ENCODE assay signal across 10 cellular contexts in the genomic region with DNA sequence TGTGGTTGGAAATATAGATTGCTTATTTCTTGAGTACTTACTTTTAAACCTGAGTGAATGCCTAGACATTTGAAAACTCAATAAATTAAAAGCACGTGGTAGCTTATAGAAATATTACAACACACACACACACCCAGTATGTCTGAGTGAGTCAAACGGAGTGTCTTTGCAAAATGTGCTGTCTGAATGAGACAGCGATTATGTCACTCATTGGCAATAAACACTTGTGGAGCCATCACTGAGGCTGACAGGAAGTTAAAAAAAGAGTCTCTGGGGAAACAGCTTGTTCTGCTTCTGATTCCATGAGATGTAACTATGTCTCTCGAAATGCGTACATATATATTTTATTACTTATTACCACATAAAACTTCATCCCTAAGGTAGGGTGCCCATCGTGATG. TPM values are rescaled to one million over a fixed set of nuclear protein-coding genes. Genes with fewer than 3 reads are reported as not detected.
DNase-seq lines count a peak whose midpoint lies in the region; ATAC-seq and TF ChIP-seq lines count a peak whose summit lies in the region.
"Had no signal": no experiment of that assay in that cellular context is flagged by ENCODE, and none has a peak within 500 bp of the region (broad histone marks: within the 10 kb centered on the region; RNA-seq: fewer than 3 reads in every experiment).

No MANE protein-coding gene starts in this region.

- H2BK120ac ChIP-seq in mesenchymal stem cell (ENCODE audit: low read depth, low read length) = no peak overlapping the region

- CTCF ChIA-PET in Caco-2 (lab: Charles Lee) = no interaction called here

- no peak overlapping the region for H3K14ac ChIP-seq in mesenchymal stem cell (ENCODE audit: low read length in 2 of 2)

- H2BK12ac ChIP-seq in mesenchymal stem cell (ENCODE audit: low read length in 2 of 2) = no peak overlapping the region

- ATAC-seq in HG03432 (IDR thresholded peaks at IDR 0.05; ENCODE audit: unreplicated experiment) (peak; percentile 57), GM19324 (IDR thresholded peaks at IDR 0.05; ENCODE audit: low FRiP score, unreplicated experiment) (no peak), HG03571 (IDR thresholded peaks at IDR 0.05; ENCODE audit: unreplicated experiment) (no peak)
- ATAC-seq: Panc1 had no signal

- H3K79me1 ChIP-seq in mesenchymal stem cell (replicated peaks; ENCODE audit: low read length, poor library complexity, severe bottlenecking) = no peaks in the 10 kb centered on the region

- no peaks in the 10 kb centered on the region for H3K36me3 ChIP-seq in mesenchymal stem cell (ENCODE audit: control insufficient read depth in 1 of 2, insufficient read depth in 2 of 2, low read depth in 1 of 2, low read length in 2 of 2)
- H3K36me3 ChIP-seq in Caco-2 (ENCODE audit: control insufficient read depth, insufficient read depth, low read length) = no peaks in the 10 kb centered on the region

- no peaks in the 10 kb centered on the region for H3K9me3 ChIP-seq in mesenchymal stem cell (ENCODE audit: control insufficient read depth, low read length)
- no peaks in the 10 kb centered on the region for H3K9me3 ChIP-seq in Caco-2

- no peak overlapping the region for H4K8ac ChIP-seq in mesenchymal stem cell (ENCODE audit: low read length)

- DNase-seq in Ammon's horn (ENCODE audit: low spot score) (peak; percentile 8), astrocyte of the spinal cord (ENCODE audit: low read depth, low spot score) (peak; percentile 39), mesenchymal stem cell (peak; percentile 64), NCI-H128 (lab: John Stamatoyannopoulos, UW; ENCODE audit: unreplicated experiment) (no peak), Caco-2 (no peak)
- DNase-seq: activated gamma-delta T cell treated with Interleukin-2 at 50 U/mL for 16 hours had no signal

- H3K27me3 ChIP-seq in mesenchymal stem cell (ENCODE audit: control insufficient read depth in 1 of 2, insufficient read depth in 1 of 2, low read length in 2 of 2) = no peaks in the 10 kb centered on the region
- no peaks in the 10 kb centered on the region for H3K27me3 ChIP-seq in Caco-2 (replicated peaks; ENCODE audit: control insufficient read depth, insufficient read depth, low read length)

- no peak overlapping the region for H4K91ac ChIP-seq in mesenchymal stem cell (ENCODE audit: low read length)

- no peak overlapping the region for H3K27ac ChIP-seq in mesenchymal stem cell (ENCODE audit: low read length, poor library complexity, severe bottlenecking)

- H3K4me2 ChIP-seq in mesenchymal stem cell (ENCODE audit: low read length, poor library complexity, severe bottlenecking) = no peak overlapping the region

- no peaks in the 10 kb centered on the region for H3K4me1 Mint-ChIP-seq in Caco-2 (ENCODE audit: low read depth, unreplicated experiment)

- no peak overlapping the region for H3K4me3 Mint-ChIP-seq in Caco-2 (ENCODE audit: unreplicated experiment)

- TF ChIP-seq CTCF in astrocyte of the spinal cord (IDR thresholded peaks at IDR 0.05; ENCODE audit: low read depth, low read length) (no peak), Caco-2 (IDR thresholded peaks at IDR 0.05; ENCODE audit: insufficient read depth in 1 of 2, low read depth in 1 of 2, low read length in 1 of 2, severe bottlenecking in 1 of 2, unreplicated experiment in 1 of 2) (no peak)

- POLR2A ChIA-PET in Caco-2 (lab: Charles Lee) = no interaction called here

- H3K4me1 ChIP-seq in mesenchymal stem cell (ENCODE audit: control insufficient read depth, insufficient read depth, low read depth, low read length) (no peaks in the 10 kb centered on the region), Caco-2 (no peaks in the 10 kb centered on the region)

- H3K23ac ChIP-seq in mesenchymal stem cell (ENCODE audit: low read length in 2 of 2) = no peak overlapping the region

- H3K4me3 ChIP-seq in astrocyte of the spinal cord (ENCODE audit: low read depth, low read length) = no peak overlapping the region
- H3K4me3 ChIP-seq in mesenchymal stem cell (ENCODE audit: insufficient read depth in 1 of 2, low read depth in 1 of 2, low read length in 2 of 2) = no peak overlapping the region
- no peak overlapping the region for H3K4me3 ChIP-seq in Caco-2 (ENCODE audit: low read depth, low read length)

- intact Hi-C loops in Caco-2 (cut with micrococcal nuclease; ENCODE audit: unreplicated experiment) = no loop called here

- H2AK5ac ChIP-seq in mesenchymal stem cell (ENCODE audit: low read length, severe bottlenecking) = no peak overlapping the region

- H3K27ac Mint-ChIP-seq in Caco-2 (ENCODE audit: unreplicated experiment) = no peak overlapping the region

- peaks cover 3% of the 10 kb centered on the region for H3K27me3 Mint-ChIP-seq in Caco-2 (ENCODE audit: insufficient read depth, unreplicated experiment)

- H2BK5ac ChIP-seq in mesenchymal stem cell (ENCODE audit: low read depth, low read length, poor library complexity, severe bottlenecking) = no peak overlapping the region

- H3K4ac ChIP-seq in mesenchymal stem cell (ENCODE audit: low read depth in 1 of 2, low read length in 2 of 2) = no peak overlapping the region

- no peaks in the 10 kb centered on the region for H3K36me3 Mint-ChIP-seq in Caco-2 (ENCODE audit: insufficient read depth, unreplicated experiment)

- no peak overlapping the region for H2AFZ ChIP-seq in mesenchymal stem cell (ENCODE audit: low read depth, low read length)

- in situ Hi-C loops in astrocyte of the spinal cord (cut with HindIII; ENCODE audit: low sequenced_read_pairs) = no loop called here

- H3K18ac ChIP-seq in mesenchymal stem cell (ENCODE audit: low read depth in 1 of 2, low read length in 2 of 2) = no peak overlapping the region

- H3K9me3 Mint-ChIP-seq in Caco-2 (ENCODE audit: unreplicated experiment) = no peaks in the 10 kb centered on the region

- 57% methylated on average over 6 of the region's 6 CpGs for WGBS in mesenchymal stem cell

- H2BK15ac ChIP-seq in mesenchymal stem cell (ENCODE audit: low read depth, poor library complexity, severe bottlenecking) = no peak overlapping the region

- no TSS peak for BruUV-seq in Caco-2 (replicated peaks; lab: Mats Ljungman, UMichigan)

- H3K9ac ChIP-seq in mesenchymal stem cell (ENCODE audit: low read length) = peak overlapping the region; percentile 62

RNA-seq across cellular contexts. Expression of a gene that starts 22.3 kb away (rescaled TPM):
- 59.9 TPM for polyA plus RNA-seq in mesenchymal stem cell (2013, experiment 1 of 2)
- 59.3 TPM for polyA plus RNA-seq in mesenchymal stem cell (2013, experiment 2 of 2)
- 35.0 and 35.3 TPM in 2 replicates for total RNA-seq in Caco-2 (2022)

RNA-seq across cellular contexts. Expression of a gene that starts 32.2 kb away (rescaled TPM):
- polyA plus RNA-seq in mesenchymal stem cell (2013, experiment 1 of 2) = not detected
- polyA plus RNA-seq in mesenchymal stem cell (2013, experiment 2 of 2) = not detected
- total RNA-seq in Caco-2 (2022) = not detected in 2 replicates

Comparison
In these comparisons a context has a peak if more than half of its experiments do, and no peak if none do; other contexts are left out.
1. DNase-seq: peak in Ammon's horn (single experiment), astrocyte of the spinal cord (single experiment) and mesenchymal stem cell (single experiment); none in NCI-H128 (single experiment) and Caco-2 (0 of 2).